8 cellular contexts compared by ENCODE assay signal in the genomic region with DNA sequence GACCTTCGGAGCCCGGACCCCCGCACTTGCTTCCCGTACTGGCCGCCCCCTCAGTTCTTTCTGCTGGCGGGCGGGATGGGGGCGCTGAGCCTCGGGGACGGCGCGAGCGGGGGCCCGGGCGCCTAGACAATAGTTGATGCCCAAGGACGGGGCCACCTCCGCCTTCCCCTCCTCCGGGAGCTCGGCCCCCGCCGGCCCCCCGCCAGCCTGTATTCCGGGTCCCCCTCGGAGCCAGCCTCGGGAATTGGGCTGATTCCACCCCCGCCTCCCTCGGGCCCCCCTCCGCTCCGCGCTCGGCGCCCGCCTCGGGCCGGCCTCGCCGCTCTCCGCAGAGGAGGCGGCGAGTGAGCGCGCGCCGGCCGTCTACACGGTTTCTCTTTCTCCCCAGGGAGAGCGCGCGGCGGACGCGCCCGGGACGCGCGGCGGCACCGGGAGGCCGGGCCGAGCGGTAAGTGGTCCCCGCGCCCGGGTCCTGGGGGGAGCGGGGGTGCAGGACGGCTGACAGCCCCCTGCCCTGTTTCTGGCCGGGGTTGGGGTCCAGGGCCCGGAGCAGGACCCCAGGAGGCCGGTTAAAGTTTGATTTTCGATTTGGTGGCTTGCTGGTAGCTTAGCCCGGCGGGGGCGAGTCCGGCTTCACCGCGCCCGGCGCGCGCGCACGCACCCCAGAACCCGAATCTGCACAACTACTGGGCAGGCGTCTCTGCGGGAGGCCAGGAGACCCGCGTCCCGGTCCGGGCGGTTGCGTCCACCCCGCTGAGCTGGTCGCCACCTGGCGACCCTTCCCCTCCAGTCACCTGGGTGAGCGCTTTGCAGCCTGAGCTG. TPM values are rescaled to one million over a fixed set of nuclear protein-coding genes. Genes with fewer than 3 reads are reported as not detected.
DNase-seq lines count a peak whose midpoint lies in the region; ATAC-seq, FAIRE-seq and TF ChIP-seq lines count a peak whose summit lies in the region.

No MANE protein-coding gene starts in this region.

- no peaks in the 10 kb centered on the region for H3K9me3 Mint-ChIP-seq in progenitor cell of endocrine pancreas (ENCODE audit: low read depth)

- H3K27me3 Mint-ChIP-seq in progenitor cell of endocrine pancreas: no peaks in the 10 kb centered on the region

- H2AFZ ChIP-seq in SU-DHL-6 (ENCODE audit: low read depth, low read length, severe bottlenecking): peak overlapping the region; percentile 57

- H3K4me2 ChIP-seq in BLaER1 (peak overlapping the region; percentile 87), SU-DHL-6 (ENCODE audit: low read depth, low read length, poor library complexity, severe bottlenecking) (peak overlapping the region; percentile 77)

- H3K36me3 Mint-ChIP-seq in progenitor cell of endocrine pancreas (ENCODE audit: insufficient read depth): no peaks in the 10 kb centered on the region

- H3K4me1 ChIP-seq in BLaER1 (peaks cover 38% of the 10 kb centered on the region), left ventricle myocardium inferior (peaks cover 37% of the 10 kb centered on the region)

- H4K20me1 ChIP-seq in BLaER1 (no peaks in the 10 kb centered on the region), SU-DHL-6 (ENCODE audit: low read depth, low read length) (no peaks in the 10 kb centered on the region)

- H3K27me3 ChIP-seq in BLaER1 (no peaks in the 10 kb centered on the region), SU-DHL-6 (ENCODE audit: low read length) (no peaks in the 10 kb centered on the region), left ventricle myocardium inferior (ENCODE audit: low read depth) (no peaks in the 10 kb centered on the region)

- H3K4me3 ChIP-seq in BLaER1 (peak overlapping the region; percentile 89), SU-DHL-6 (ENCODE audit: insufficient read depth, low read length, poor library complexity, severe bottlenecking) (peak overlapping the region; percentile 65), left ventricle myocardium inferior (peak overlapping the region; percentile 82)

- intact Hi-C loops in left ventricle myocardium inferior (cut with micrococcal nuclease): no loop called here

- H3K4me3 Mint-ChIP-seq in progenitor cell of endocrine pancreas (ENCODE audit: low read depth): peak overlapping the region; percentile 94

- peaks cover 34% of the 10 kb centered on the region for H3K79me2 ChIP-seq in SU-DHL-6 (ENCODE audit: insufficient read depth, low read length)

- H3K27ac ChIP-seq in BLaER1 (peak overlapping the region; percentile 89), SU-DHL-6 (ENCODE audit: low read depth, low read length) (peak overlapping the region; percentile 82), left ventricle myocardium inferior (replicated peaks) (peak overlapping the region; percentile 93)

- no peak for TF ChIP-seq CTCF in SU-DHL-6 (IDR thresholded peaks at IDR 0.05; ENCODE audit: insufficient read depth, low read length, poor library complexity, severe bottlenecking)
- no peak for TF ChIP-seq CTCF in left ventricle myocardium inferior (IDR thresholded peaks at IDR 0.05; ENCODE audit: borderline replicate concordance)
- peak; percentile 41 for TF ChIP-seq CTCF in progenitor cell of endocrine pancreas (IDR thresholded peaks at IDR 0.05; ENCODE audit: unreplicated experiment)

- H3K9ac ChIP-seq in BLaER1 (peak overlapping the region; percentile 92), SU-DHL-6 (ENCODE audit: low read length) (peak overlapping the region; percentile 92)

- H3K4me1 Mint-ChIP-seq in progenitor cell of endocrine pancreas (ENCODE audit: low read depth): peaks cover 27% of the 10 kb centered on the region

- FAIRE-seq in urothelium cell line (lab: Jason Lieb, UNC): no peak

- H3K27ac Mint-ChIP-seq in progenitor cell of endocrine pancreas: peak overlapping the region; percentile 98

- H3K9me3 ChIP-seq in BLaER1: no peaks in the 10 kb centered on the region
- no peaks in the 10 kb centered on the region for H3K9me3 ChIP-seq in SU-DHL-6 (ENCODE audit: insufficient read depth, low read length)
- H3K9me3 ChIP-seq in left ventricle myocardium inferior (replicated peaks): no peaks in the 10 kb centered on the region

- H3K36me3 ChIP-seq in BLaER1 (no peaks in the 10 kb centered on the region), SU-DHL-6 (ENCODE audit: low read length) (no peaks in the 10 kb centered on the region), left ventricle myocardium inferior (no peaks in the 10 kb centered on the region)

- no peaks in the 10 kb centered on the region for H3K9me2 ChIP-seq in SU-DHL-6 (replicated peaks; ENCODE audit: insufficient read depth, low read length)

- DNase-seq in GM19238 (ENCODE audit: insufficient read length, low spot score) (peak; percentile 37), amniotic epithelial cell (ENCODE audit: low read depth) (peak; percentile 65), left ventricle myocardium inferior (peak; percentile 57), progenitor cell of endocrine pancreas (ENCODE audit: low spot score, unreplicated experiment) (peak; percentile 46), urothelium cell line (ENCODE audit: low spot score) (peak; percentile 82)

- H3F3A ChIP-seq in SU-DHL-6 (ENCODE audit: insufficient read depth): peaks cover 7% of the 10 kb centered on the region

- ATAC-seq in HG03439 (IDR thresholded peaks at IDR 0.05; ENCODE audit: unreplicated experiment): peak; percentile 20

RNA-seq across cellular contexts. Expression of gene SIPA1L1, which starts 0.7 kb away (rescaled TPM):
- total RNA-seq in left ventricle myocardium inferior: 6.4 TPM
- 101 and 105 TPM in 2 replicates for total RNA-seq in progenitor cell of endocrine pancreas

Comparison
In these comparisons a context has a peak if more than half of its experiments do, and no peak if none do; other contexts are left out.
1. Peak in every context shown above with its lines: DNase-seq, ATAC-seq, H3K4me3 ChIP-seq and H3K27ac ChIP-seq.
2. RNA of gene SIPA1L1, which starts 0.7 kb away (total RNA-seq): 101 to 105 TPM in progenitor cell of endocrine pancreas; 6.4 TPM in left ventricle myocardium inferior (single experiment); every median in the first group is over 10 times any median in the second.